ENCODE assay signal across 27 cellular contexts in genomic region chrX:153694687-153695270, GRCh38. TPM values are rescaled to one million over a fixed set of nuclear protein-coding genes. Genes with fewer than 3 reads are reported as not detected.
"Had no signal": no experiment of that assay in that cellular context is flagged by ENCODE, and none has a peak within 500 bp of the region (broad histone marks: within the 10 kb centered on the region; RNA-seq: fewer than 3 reads in every experiment).

No MANE protein-coding gene starts in this region.

- H3K27me3 Mint-ChIP-seq: activated CD4-positive, alpha-beta memory T cell treated with anti-CD3 and anti-CD28 coated beads, Interleukin-2, amount 10 ng/mL, durations not matched to agents 7 days and 5 days had no signal

- H3K9me3 ChIP-seq: colonic mucosa, heart left ventricle, testis, transverse colon had no signal

- DNase-seq: activated CD4-positive, alpha-beta memory T cell treated with anti-CD3 and anti-CD28 coated beads, Interleukin-2, amount 10 ng/mL, durations not matched to agents 7 days and 5 days; activated CD4-positive, alpha-beta T cell treated with anti-CD3 and anti-CD28 coated beads, Interleukin-2, amount 10 ng/mL, durations not matched to agents 24 days and 14 days; activated CD4-positive, CD25-positive, alpha-beta regulatory T cell treated with anti-CD3 and anti-CD28 coated beads, Interleukin-2, amount 50 U/mL, for 72 hours; activated naive CD4-positive, alpha-beta T cell; activated T-cell treated with anti-CD3 and anti-CD28 coated beads, Interleukin-2, amount 50 U/mL, for 72 hours; anterior cingulate cortex; colonic mucosa; dorsolateral prefrontal cortex; effector memory CD4-positive, alpha-beta T cell; foreskin fibroblast; hypothalamus; immature natural killer cell; kidney glomerular epithelial cell; naive thymus-derived CD4-positive, alpha-beta T cell; nucleus accumbens; stimulated activated CD4-positive, alpha-beta T cell treated with anti-CD3 and anti-CD28 coated beads, Interleukin-12 subunit alpha, Interleukin-12 subunit beta, amount 100 ng/mL, for 4 hours; stimulated activated CD4-positive, alpha-beta T cell treated with anti-CD3 and anti-CD28 coated beads, Interleukin-4, amount 100 ng/mL, for 1 hour; stimulated activated naive CD8-positive, alpha-beta T cell treated with anti-CD3 and anti-CD28 coated beads, Interleukin-15, Interleukin-2, amounts not matched to agents 100 U/mL and 50 U/mL, for 24 hours; T-helper 2 cell; testis; transverse colon had no signal

- H3K27ac Mint-ChIP-seq: activated CD4-positive, alpha-beta memory T cell treated with anti-CD3 and anti-CD28 coated beads, Interleukin-2, amount 10 ng/mL, durations not matched to agents 7 days and 5 days; activated CD4-positive, alpha-beta T cell treated with anti-CD3 and anti-CD28 coated beads, Interleukin-2, amount 10 ng/mL, durations not matched to agents 24 days and 14 days; activated naive CD4-positive, alpha-beta T cell treated with anti-CD3 and anti-CD28 coated beads, Interleukin-2, amount 50 U/mL, for 72 hours; activated T-cell treated with anti-CD3 and anti-CD28 coated beads, Interleukin-2, amount 50 U/mL, for 72 hours; immature natural killer cell; mesothelial cell of epicardium; naive thymus-derived CD4-positive, alpha-beta T cell had no signal

- H3K4me1 ChIP-seq: colonic mucosa, testis had no signal

- ATAC-seq: activated naive CD4-positive, alpha-beta T cell treated with anti-CD3 and anti-CD28 coated beads, Interleukin-2, amount 50 U/mL, for 72 hours; activated T-cell treated with anti-CD3 and anti-CD28 coated beads, Interleukin-2, amount 50 U/mL, for 72 hours; heart left ventricle; naive thymus-derived CD4-positive, alpha-beta T cell; right cardiac atrium; stimulated activated naive CD8-positive, alpha-beta T cell treated with anti-CD3 and anti-CD28 coated beads, Interleukin-15, Interleukin-2, amounts not matched to agents 100 U/mL and 50 U/mL, for 24 hours had no signal

- H3K4me3 ChIP-seq: colonic mucosa, dorsolateral prefrontal cortex, heart left ventricle, testis, transverse colon had no signal

- H3K27me3 ChIP-seq: colonic mucosa, heart left ventricle, testis, transverse colon had no signal

- H3K4me1 Mint-ChIP-seq: activated CD4-positive, alpha-beta memory T cell treated with anti-CD3 and anti-CD28 coated beads, Interleukin-2, amount 10 ng/mL, durations not matched to agents 7 days and 5 days; activated CD4-positive, alpha-beta T cell treated with anti-CD3 and anti-CD28 coated beads, Interleukin-2, amount 10 ng/mL, durations not matched to agents 24 days and 14 days; immature natural killer cell had no signal

- H3K27ac ChIP-seq: colonic mucosa, testis had no signal

- H3K4me3 Mint-ChIP-seq: activated CD4-positive, alpha-beta memory T cell treated with anti-CD3 and anti-CD28 coated beads, Interleukin-2, amount 10 ng/mL, durations not matched to agents 7 days and 5 days; activated CD4-positive, alpha-beta T cell treated with anti-CD3 and anti-CD28 coated beads, Interleukin-2, amount 10 ng/mL, durations not matched to agents 24 days and 14 days; activated T-cell treated with anti-CD3 and anti-CD28 coated beads, Interleukin-2, amount 50 U/mL, for 72 hours; immature natural killer cell; mesothelial cell of epicardium; naive thymus-derived CD4-positive, alpha-beta T cell had no signal

- H3K9me3 Mint-ChIP-seq: activated CD4-positive, alpha-beta memory T cell treated with anti-CD3 and anti-CD28 coated beads, Interleukin-2, amount 10 ng/mL, durations not matched to agents 7 days and 5 days; activated CD4-positive, alpha-beta T cell treated with anti-CD3 and anti-CD28 coated beads, Interleukin-2, amount 10 ng/mL, durations not matched to agents 24 days and 14 days; activated naive CD4-positive, alpha-beta T cell treated with anti-CD3 and anti-CD28 coated beads, Interleukin-2, amount 50 U/mL, for 72 hours; activated T-cell treated with anti-CD3 and anti-CD28 coated beads, Interleukin-2, amount 50 U/mL, for 72 hours; immature natural killer cell; neural crest cell had no signal

- H3K36me3 Mint-ChIP-seq: activated naive CD4-positive, alpha-beta T cell treated with anti-CD3 and anti-CD28 coated beads, Interleukin-2, amount 50 U/mL, for 72 hours had no signal

- H3K36me3 ChIP-seq: colonic mucosa, transverse colon had no signal

RNA-seq across cellular contexts. Expression of gene PNCK, which starts 21.2 kb away (rescaled TPM):
- total RNA-seq: skeletal muscle tissue had no signal
- polyA plus RNA-seq: immature natural killer cell; naive thymus-derived CD4-positive, alpha-beta T cell had no signal

RNA-seq across cellular contexts. Expression of gene DUSP9, which starts 47.8 kb away (rescaled TPM):
- total RNA-seq: activated CD4-positive, alpha-beta memory T cell treated with anti-CD3 and anti-CD28 coated beads, Interleukin-2, amount 10 ng/mL, durations not matched to agents 7 days and 5 days; activated T-cell treated with anti-CD3 and anti-CD28 coated beads, Interleukin-2, amount 50 U/mL, for 72 hours; naive thymus-derived CD4-positive, alpha-beta T cell; skeletal muscle tissue; transverse colon had no signal
- polyA plus RNA-seq: immature natural killer cell; naive thymus-derived CD4-positive, alpha-beta T cell; right cardiac atrium had no signal
